Comparison of ENCODE assay signal across 23 cellular contexts in the genomic region with DNA sequence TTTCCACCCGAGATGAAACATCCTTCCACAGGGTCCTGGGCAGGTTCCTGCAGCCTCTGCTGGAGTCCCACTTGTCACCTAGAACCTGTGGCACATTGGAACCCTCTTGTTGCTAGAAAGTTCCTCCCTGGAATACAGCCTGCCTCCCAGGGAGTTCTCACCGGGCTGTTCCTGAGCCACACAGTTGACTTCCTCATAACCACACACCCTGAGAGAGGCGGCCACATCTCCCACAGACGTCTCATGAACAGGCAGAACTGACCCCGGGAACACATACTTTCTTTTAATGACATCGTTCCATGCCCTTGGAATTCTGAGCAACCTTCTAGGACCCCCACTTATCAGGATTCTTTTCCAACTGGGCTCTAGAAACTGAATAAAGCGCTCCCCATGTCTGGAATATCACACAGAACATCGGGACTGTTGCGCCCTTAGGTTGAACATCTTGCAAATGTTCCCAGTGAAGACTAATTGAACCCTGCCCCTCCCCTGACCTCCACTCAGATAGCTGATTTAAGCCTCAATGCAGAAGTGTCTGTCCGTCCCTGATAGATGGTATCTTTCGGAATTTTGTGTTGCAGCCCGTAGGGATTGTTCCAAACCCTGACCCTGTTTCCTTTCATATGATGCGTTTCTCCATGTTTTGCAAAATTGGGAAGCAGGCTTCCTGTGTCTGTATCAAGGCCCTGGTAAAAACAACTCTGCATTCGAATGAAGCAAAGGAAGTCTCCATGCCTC.
A peak's percentile ranks its signal among the peaks of the same experiment; 100 is the strongest.
DNase-seq lines count a peak whose midpoint lies in the region; ATAC-seq, FAIRE-seq and TF ChIP-seq lines count a peak whose summit lies in the region.
"Had no signal": no experiment of that assay in that cellular context is flagged by ENCODE, and none has a peak within 500 bp of the region (broad histone marks: within the 10 kb centered on the region; RNA-seq: fewer than 3 reads in every experiment).

No MANE protein-coding gene starts in this region.

- BruUV-seq in GM12878 (replicated peaks; lab: Mats Ljungman, UMichigan), result no TSS peak

- peaks cover 13% of the 10 kb centered on the region for H3K4me1 Mint-ChIP-seq in GM23338

- no peaks in the 10 kb centered on the region for H3K9me3 Mint-ChIP-seq in GM23338
- H3K9me3 Mint-ChIP-seq: activated naive CD4-positive, alpha-beta T cell treated with anti-CD3 and anti-CD28 coated beads for 36 hours; CD4-positive, alpha-beta memory T cell; HFFc6; stimulated activated naive CD8-positive, alpha-beta T cell treated with anti-CD3 and anti-CD28 coated beads, Interleukin-15, amount 100 ng/mL, for 72 hours had no signal

- H3K4me3 ChIP-seq in GM23338 (no peak overlapping the region), GM12878 (no peak overlapping the region)
- H3K4me3 ChIP-seq: dorsolateral prefrontal cortex, heart right ventricle, SJCRH30, upper lobe of left lung had no signal

- H3K27ac ChIP-seq in GM23338 (ENCODE audit: low read depth), result 0 out of 2 replicates have a peak overlapping the region, but pooled peaks have one; percentile 55
- H3K27ac ChIP-seq in GM12878 (ENCODE audit: control insufficient read depth, insufficient read depth), result 0 out of 2 replicates have a peak overlapping the region, but pooled peaks have one; percentile 9

- no peak overlapping the region for H2AFZ ChIP-seq in GM23338
- H2AFZ ChIP-seq in GM12878 (ENCODE audit: control insufficient read depth, low read depth, low read length), result no peak overlapping the region

- no peak overlapping the region; the same call in 2 of the 3 replicates for H3K4me3 Mint-ChIP-seq in GM23338
- H3K4me3 Mint-ChIP-seq: activated CD4-positive, alpha-beta T cell treated with anti-CD3 and anti-CD28 coated beads, Interleukin-2, amount 10 ng/mL, durations not matched to agents 7 days and 5 days; activated naive CD4-positive, alpha-beta T cell treated with anti-CD3 and anti-CD28 coated beads for 36 hours; CD4-positive, alpha-beta memory T cell; HFFc6; stimulated activated naive CD8-positive, alpha-beta T cell treated with anti-CD3 and anti-CD28 coated beads, Interleukin-15, amount 100 ng/mL, for 72 hours had no signal

- intact Hi-C loops in GM12878 (cut with micrococcal nuclease; ENCODE audit: unreplicated experiment), result loop anchor here (1.0 to 10.0 kb wide), 6 partner anchors 26 to 574 kb away; partner anchors contain the start of genes ANKRD10, ING1 and RAB20

- H4K20me1 ChIP-seq in GM23338 (replicated peaks; ENCODE audit: insufficient read depth) (no peaks in the 10 kb centered on the region), GM12878 (ENCODE audit: control insufficient read depth, insufficient read depth) (no peaks in the 10 kb centered on the region)

- 69% methylated on average over 14 of the region's 14 CpGs for WGBS in GM12878 (ENCODE audit: insufficient coverage, insufficient replicate concordance, low lambda C conversion rate, missing lambda C conversion rate)

- SMC1A ChIA-PET in GM12878 (lab: Charles Lee; ENCODE audit: uncharacterized antibody, unreplicated experiment), result interaction anchor here (0.6 to 2.8 kb wide), 3 partner anchors 15 to 146 kb away, joined by 3 to 10 read pairs (median 4); no protein-coding TSS in a partner anchor

- H3K4me1 ChIP-seq in GM23338 (ENCODE audit: insufficient read depth), result no peaks in the 10 kb centered on the region
- peaks cover 34% of the 10 kb centered on the region for H3K4me1 ChIP-seq in GM12878 (ENCODE audit: control insufficient read depth, insufficient read depth, low read length)

- H3K9ac ChIP-seq in GM12878 (ENCODE audit: control insufficient read depth, insufficient read depth, low read length), result no peak overlapping the region

- no peak for TF ChIP-seq RAD21 in GM12878 (IDR thresholded peaks at IDR 0.05; ENCODE audit: insufficient read depth, low read depth, low read length)

- RAD21 ChIA-PET in GM12878 (lab: Charles Lee; ENCODE audit: unreplicated experiment), result interaction anchor here (0.7 to 2.8 kb wide), 3 partner anchors 15 to 110 kb away, joined by 3 to 12 read pairs (median 3); no protein-coding TSS in a partner anchor

- no peak for TF ChIP-seq EP300 in GM12878 (IDR thresholded peaks at IDR 0.05; ENCODE audit: borderline replicate concordance in 1 of 2, control insufficient read depth in 1 of 2, low read depth in 2 of 2, low read length in 2 of 2)

- no peaks in the 10 kb centered on the region for H3K9me2 ChIP-seq in GM23338 (ENCODE audit: insufficient read depth)

- H3K36me3 ChIP-seq in GM23338 (ENCODE audit: insufficient read depth) (peaks cover 4% of the 10 kb centered on the region; the same call in 1 of the 2 replicates), GM12878 (ENCODE audit: control insufficient read depth in 2 of 2, insufficient read depth in 2 of 2, low read length in 1 of 2) (no peaks in the 10 kb centered on the region)

- POLR2A ChIA-PET in GM12878 (lab: Charles Lee), result interaction anchor here (1.0 kb wide), 1 partner anchor 140 kb away, joined by 3 read pairs; no protein-coding TSS in a partner anchor

- TF ChIP-seq CTCF in GM23338 (conservative IDR thresholded peaks at IDR 0.05; ENCODE audit: low read depth in 2 of 2), result no peak
- TF ChIP-seq CTCF in GM12878 (IDR thresholded peaks at IDR 0.05 in 2 of 3, conservative IDR thresholded peaks at IDR 0.05 in 1 of 3; ENCODE audit: control insufficient read depth in 2 of 3, extremely low read depth in 1 of 3, insufficient read depth in 1 of 3, low read depth in 3 of 3, low read length in 3 of 3), result no peak

- CTCF ChIA-PET in GM12878 (lab: Yijun Ruan, JAX), result interaction anchor here (0.6 to 2.4 kb wide), 2 partner anchors 15 to 457 kb away, joined by 4 to 13 read pairs; no protein-coding TSS in a partner anchor

- H3K4me2 ChIP-seq in GM23338 (no peak overlapping the region), GM12878 (ENCODE audit: control insufficient read depth, insufficient read depth) (no peak overlapping the region)

- no peak for ATAC-seq in GM23338
- ATAC-seq in GM12878, result no peak
- ATAC-seq in GM19452 (IDR thresholded peaks at IDR 0.05; ENCODE audit: unreplicated experiment), result no peak
- ATAC-seq in HG03139 (IDR thresholded peaks at IDR 0.05; ENCODE audit: unreplicated experiment), result no peak
- no peak for ATAC-seq in GM21737 (IDR thresholded peaks at IDR 0.05; ENCODE audit: unreplicated experiment)
- ATAC-seq: stimulated activated naive CD8-positive, alpha-beta T cell treated with anti-CD3 and anti-CD28 coated beads, Interleukin-15, amount 100 ng/mL, for 72 hours had no signal

- no peaks in the 10 kb centered on the region for H3K27me3 ChIP-seq in GM23338 (ENCODE audit: insufficient read depth)
- no peaks in the 10 kb centered on the region for H3K27me3 ChIP-seq in GM12878 (replicated peaks in 1 of 2; ENCODE audit: control insufficient read depth in 2 of 2, insufficient read depth in 2 of 2, low read length in 1 of 2)
- H3K27me3 ChIP-seq: dorsolateral prefrontal cortex, heart right ventricle, SJCRH30, upper lobe of left lung had no signal

- peaks cover 5% of the 10 kb centered on the region for H3K27me3 Mint-ChIP-seq in GM23338 (ENCODE audit: insufficient read depth, low read depth, poor library complexity)

- DNase-seq in AML-193 (lab: John Stamatoyannopoulos, UW) (peak; percentile 21 to 27), GM23338 (ENCODE audit: low spot score) (no peak), GM12878 (ENCODE audit: low read depth, low spot score) (no peak), lung microvascular endothelial cell (ENCODE audit: low read depth in 2 of 2) (peak; percentile 53 to 94), RKO (ENCODE audit: low spot score) (no peak)
- DNase-seq: activated CD4-positive, alpha-beta T cell treated with anti-CD3 and anti-CD28 coated beads, Interleukin-2, amount 10 ng/mL, durations not matched to agents 7 days and 5 days; activated naive CD4-positive, alpha-beta T cell treated with anti-CD3 and anti-CD28 coated beads for 36 hours; CD4-positive, alpha-beta memory T cell; DND-41; dorsolateral prefrontal cortex; heart right ventricle; HFFc6; NCI-H1694 treated with DMSO at 0.1 percent for 48 hours; NCI-H524; retina; SJCRH30; stimulated activated naive CD8-positive, alpha-beta T cell treated with anti-CD3 and anti-CD28 coated beads, Interleukin-15, amount 100 ng/mL, for 72 hours; T-helper 9 cell had no signal

- FAIRE-seq in GM12878 (lab: Jason Lieb, UNC), result no peak
- FAIRE-seq: islet of Langerhans had no signal

- peaks cover 50% of the 10 kb centered on the region for H3K36me3 Mint-ChIP-seq in GM23338 (ENCODE audit: low read depth)
- H3K36me3 Mint-ChIP-seq: CD4-positive, alpha-beta memory T cell had no signal

- no peaks in the 10 kb centered on the region for H3K9me3 ChIP-seq in GM12878 (replicated peaks; ENCODE audit: control insufficient read depth, insufficient read depth, low read length)
- H3K9me3 ChIP-seq: heart right ventricle, SJCRH30, upper lobe of left lung had no signal

- TF ChIP-seq POLR2A in GM12878 (IDR thresholded peaks at IDR 0.05; ENCODE audit: low read depth, low read length), result no peak

- H3F3A ChIP-seq in GM23338 (replicated peaks; ENCODE audit: low read depth), result 0 out of 2 replicates have a peak, but pooled peaks cover 7% of the 10 kb centered on the region

- no peaks in the 10 kb centered on the region for H3K79me2 ChIP-seq in GM23338 (replicated peaks; ENCODE audit: insufficient read depth)
- no peaks in the 10 kb centered on the region for H3K79me2 ChIP-seq in GM12878 (ENCODE audit: control insufficient read depth, insufficient read depth, low read length)

- peak overlapping the region; percentile 62; the same call in 1 of the 2 replicates for H3K27ac Mint-ChIP-seq in GM23338
- H3K27ac Mint-ChIP-seq: activated CD4-positive, alpha-beta T cell treated with anti-CD3 and anti-CD28 coated beads, Interleukin-2, amount 10 ng/mL, durations not matched to agents 7 days and 5 days; activated naive CD4-positive, alpha-beta T cell treated with anti-CD3 and anti-CD28 coated beads for 36 hours; CD4-positive, alpha-beta memory T cell; HFFc6; stimulated activated naive CD8-positive, alpha-beta T cell treated with anti-CD3 and anti-CD28 coated beads, Interleukin-15, amount 100 ng/mL, for 72 hours had no signal

- in situ Hi-C loops in GM12878 (cut with MboI), result loop anchor here (5.0 kb wide), 1 partner anchor 1308 kb away; no protein-coding TSS in a partner anchor

TF ChIP-seq in GM23338, 12 proteins besides CTCF, POLR2A, EP300 and RAD21 (continues in another document):
- no peak for TF ChIP-seq ZNF114 (CRISPR knock-in tag; IDR thresholded peaks at IDR 0.05)
- TF ChIP-seq EZH2phosphoT487 (IDR thresholded peaks at IDR 0.05; ENCODE audit: unreplicated experiment), result no peak

TF ChIP-seq in GM12878, 131 proteins besides CTCF, POLR2A, EP300 and RAD21 (continues in another document):
- no peak for TF ChIP-seq KAT2A (conservative IDR thresholded peaks at IDR 0.05; ENCODE audit: control insufficient read depth, low read depth, low read length)
- peak; percentile 34; the same call in 1 of the 2 replicates for TF ChIP-seq EED (IDR thresholded peaks at IDR 0.05; ENCODE audit: low read depth)

Comparison
In these comparisons a context has a peak if more than half of its experiments do, and no peak if none do; other contexts are left out.
1. DNase-seq: peak in AML-193 (2 of 2) and lung microvascular endothelial cell (2 of 2); none in GM23338 (single experiment), GM12878 (single experiment) and RKO (single experiment).